17 cellular contexts compared by ENCODE assay signal in genomic region chr16:86569843-86570447, GRCh38. TPM values are rescaled to one million over a fixed set of nuclear protein-coding genes. Genes with fewer than 3 reads are reported as not detected.
DNase-seq lines count a peak whose midpoint lies in the region; ATAC-seq and TF ChIP-seq lines count a peak whose summit lies in the region.
"Had no signal": no experiment of that assay in that cellular context is flagged by ENCODE, and none has a peak within 500 bp of the region (broad histone marks: within the 10 kb centered on the region; RNA-seq: fewer than 3 reads in every experiment).

No MANE protein-coding gene starts in this region.

- peaks cover 16% of the 10 kb centered on the region; the same call in 1 of the 2 replicates for H4K20me1 ChIP-seq in SK-N-SH (ENCODE audit: insufficient read depth)

- in situ Hi-C loops in astrocyte of the cerebellum (cut with HindIII; ENCODE audit: low sequenced_read_pairs): loop anchor here (25.0 kb wide), 2 partner anchors 467 to 692 kb away; no protein-coding TSS in a partner anchor

- peaks cover 0 to 21% of the 10 kb centered on the region in 2 experiments for H3K36me3 ChIP-seq in SK-N-SH (replicated peaks in 1 of 2; ENCODE audit: control insufficient read depth in 1 of 2, insufficient read depth in 2 of 2, low read length in 1 of 2)
- peaks cover 64% of the 10 kb centered on the region for H3K36me3 ChIP-seq in skeletal muscle satellite cell (ENCODE audit: insufficient read depth, low read length)
- H3K36me3 ChIP-seq: colonic mucosa had no signal

- no peak for ATAC-seq in SK-N-SH treated with all-trans-retinoic acid at 6 μM for 48 hours
- ATAC-seq: stimulated activated naive CD8-positive, alpha-beta T cell treated with anti-CD3 and anti-CD28 coated beads, Interleukin-15, Interleukin-2, amounts not matched to agents 100 U/mL and 50 U/mL, for 24 hours; T-cell had no signal

- H3F3A ChIP-seq in SK-N-SH (replicated peaks; ENCODE audit: insufficient read depth): peaks cover 25% of the 10 kb centered on the region

- peak overlapping the region in 1 of 2 experiments; percentile 65; a peak in 2 of 4 replicates for H3K27ac ChIP-seq in SK-N-SH (ENCODE audit: low read depth in 2 of 2, low read length in 1 of 2)
- H3K27ac ChIP-seq: 22Rv1, colonic mucosa, PC-9 had no signal

- DNase-seq in SK-N-SH (no peak), astrocyte of the cerebellum (ENCODE audit: low read depth) (no peak), fibroblast of the aortic adventitia (ENCODE audit: low read depth) (no peak), GF-D8 (lab: John Stamatoyannopoulos, UW) (no peak), DMS153 treated with DMSO at 0.1 percent for 48 hours (lab: John Stamatoyannopoulos, UW; ENCODE audit: unreplicated experiment) (no peak), activated T-cell treated with anti-CD3 and anti-CD28 coated beads for 4 hours (no peak)
- DNase-seq: activated CD4-positive, CD25-positive, alpha-beta regulatory T cell; colonic mucosa; foreskin melanocyte; PC-9; stimulated activated naive CD8-positive, alpha-beta T cell treated with anti-CD3 and anti-CD28 coated beads, Interleukin-15, Interleukin-2, amounts not matched to agents 100 U/mL and 50 U/mL, for 24 hours; T-cell had no signal

- POLR2A ChIA-PET in SK-N-SH (lab: Yijun Ruan, JAX): no interaction called here

- TF ChIP-seq CTCF in SK-N-SH (IDR thresholded peaks at IDR 0.05) (no peak), astrocyte of the cerebellum (IDR thresholded peaks at IDR 0.05; ENCODE audit: low read depth, low read length, missing control alignments) (no peak), fibroblast of the aortic adventitia (IDR thresholded peaks at IDR 0.05; ENCODE audit: insufficient read depth, low read length) (no peak)

- WGBS in SK-N-SH (ENCODE audit: low lambda C conversion rate): 31% methylated on average over 12 of the region's 12 CpGs

- no peaks in the 10 kb centered on the region for H3K9me3 ChIP-seq in SK-N-SH
- H3K9me3 ChIP-seq in skeletal muscle satellite cell (replicated peaks; ENCODE audit: low read length): no peaks in the 10 kb centered on the region
- H3K9me3 ChIP-seq: colonic mucosa had no signal

- TF ChIP-seq RAD21 in SK-N-SH (IDR thresholded peaks at IDR 0.05; ENCODE audit: low read length): no peak

- H3K9ac ChIP-seq in SK-N-SH (peak overlapping the region; percentile 93), skeletal muscle satellite cell (ENCODE audit: low read depth, low read length) (peak overlapping the region; percentile 98)

- CTCF ChIA-PET in SK-N-SH (lab: Yijun Ruan, JAX): interaction anchor here (0.7 to 1.7 kb wide), 3 partner anchors 12 to 709 kb away, joined by 4 to 5 read pairs (median 4); no protein-coding TSS in a partner anchor

- H3K4me2 ChIP-seq in SK-N-SH (peak overlapping the region; percentile 77), skeletal muscle satellite cell (ENCODE audit: low read length) (peak overlapping the region; percentile 90)
- H3K4me2 ChIP-seq: PC-9 had no signal

- H3K79me2 ChIP-seq in SK-N-SH (ENCODE audit: insufficient read depth): peaks cover 82% of the 10 kb centered on the region

- H3K4me1 ChIP-seq in SK-N-SH (ENCODE audit: control insufficient read depth in 1 of 2, insufficient read depth in 2 of 2, low read depth in 1 of 2, low read length in 1 of 2) (peaks cover 0 to 23% of the 10 kb centered on the region in 2 experiments; a peak in 2 of 4 replicates), skeletal muscle satellite cell (ENCODE audit: control insufficient read depth, insufficient read depth, low read length) (peaks cover 52% of the 10 kb centered on the region)
- H3K4me1 ChIP-seq: colonic mucosa had no signal

- H3K27me3 ChIP-seq in SK-N-SH (ENCODE audit: insufficient read depth) (peaks cover 8% of the 10 kb centered on the region; the same call in 1 of the 2 replicates), skeletal muscle satellite cell (ENCODE audit: control insufficient read depth, insufficient read depth, low read length) (no peaks in the 10 kb centered on the region)

- no peak overlapping the region for H2AFZ ChIP-seq in SK-N-SH (ENCODE audit: low read depth)
- H2AFZ ChIP-seq: PC-9 had no signal

- H3K9me2 ChIP-seq in SK-N-SH: no peaks in the 10 kb centered on the region

- no peak for TF ChIP-seq EP300 in SK-N-SH (IDR thresholded peaks at IDR 0.05; ENCODE audit: borderline replicate concordance in 1 of 2, low read depth in 1 of 2, low read length in 1 of 2)

- peak overlapping the region in 1 of 2 experiments; percentile 93; a peak in 3 of 4 replicates for H3K4me3 ChIP-seq in SK-N-SH (ENCODE audit: low read depth in 2 of 2, low read length in 1 of 2)
- H3K4me3 ChIP-seq in astrocyte of the cerebellum (ENCODE audit: low read depth, low read length): peak overlapping the region; percentile 74
- peak overlapping the region; percentile 85 for H3K4me3 ChIP-seq in fibroblast of the aortic adventitia (ENCODE audit: low read depth, low read length)
- peak overlapping the region; percentile 90 for H3K4me3 ChIP-seq in skeletal muscle satellite cell (ENCODE audit: low read length)
- H3K4me3 ChIP-seq: colonic mucosa, PC-9 had no signal

TF ChIP-seq in SK-N-SH, 30 proteins besides CTCF, POLR2A, EP300 and RAD21 (continues in another document):
- TF ChIP-seq ELF1 (IDR thresholded peaks at IDR 0.05) (no peak), NRF1 (IDR thresholded peaks at IDR 0.05; ENCODE audit: low read depth, low read length) (no peak), FOSL2 (IDR thresholded peaks at IDR 0.05; ENCODE audit: borderline replicate concordance, low read depth) (no peak), MAX (IDR thresholded peaks at IDR 0.05; ENCODE audit: low read depth) (no peak), USF2 (IDR thresholded peaks at IDR 0.05; ENCODE audit: borderline replicate concordance, low read depth, low read length) (no peak), TEAD4 (IDR thresholded peaks at IDR 0.05; ENCODE audit: borderline replicate concordance, insufficient read depth) (no peak), NFIC (IDR thresholded peaks at IDR 0.05; ENCODE audit: borderline replicate concordance) (no peak), FOXJ3 (CRISPR knock-in tag; IDR thresholded peaks at IDR 0.05) (no peak), RFX5 (IDR thresholded peaks at IDR 0.05; ENCODE audit: low read length) (no peak)

TF ChIP-seq in SK-N-SH treated with all-trans-retinoic acid at 6 μM for 48 hours, 23 proteins besides CTCF, POLR2A, EP300 and RAD21:
- TF ChIP-seq CSDC2 (CRISPR knock-in tag; IDR thresholded peaks at IDR 0.05) (no peak), ZFP30 (CRISPR knock-in tag; IDR thresholded peaks at IDR 0.05) (no peak), PPARA (CRISPR knock-in tag; IDR thresholded peaks at IDR 0.05; ENCODE audit: borderline replicate concordance) (no peak), ZFP3 (CRISPR knock-in tag; IDR thresholded peaks at IDR 0.05) (no peak), CREB5 (CRISPR knock-in tag; IDR thresholded peaks at IDR 0.05; ENCODE audit: low read depth) (no peak), ZNF565 (CRISPR knock-in tag; conservative IDR thresholded peaks at IDR 0.05; ENCODE audit: low read depth) (no peak), OSR1 (CRISPR knock-in tag; IDR thresholded peaks at IDR 0.05) (no peak), ZNF8 (CRISPR knock-in tag; IDR thresholded peaks at IDR 0.05) (no peak), ZC3H10 (CRISPR knock-in tag; IDR thresholded peaks at IDR 0.05) (no peak), ESRRG (CRISPR knock-in tag; IDR thresholded peaks at IDR 0.05) (no peak), ISL1 (CRISPR knock-in tag; IDR thresholded peaks at IDR 0.05) (no peak), GLIS3 (CRISPR knock-in tag; IDR thresholded peaks at IDR 0.05) (no peak)

RNA-seq across cellular contexts. Expression of gene FOXC2, which starts 3.3 kb away (rescaled TPM):
- 0.37 and 1.3 TPM in 2 replicates for polyA plus RNA-seq in SK-N-SH (2012; rRNA removed)
- polyA plus RNA-seq in SK-N-SH (2012; cell fraction: cytosol; rRNA removed): 1.1 TPM in 2 replicates
- polyA plus RNA-seq in SK-N-SH (2012; cell fraction: nucleus; rRNA removed): 2.0 TPM in 2 replicates
- total RNA-seq in fibroblast of the aortic adventitia (ENCODE audit: low replicate concordance): 5.2 TPM in 1 of 2 replicates, not detected in the other
- 3.0 and 3.5 TPM in 2 replicates for total RNA-seq in skeletal muscle satellite cell (2012; rRNA removed)
- total RNA-seq: NCI-H460, PC-9, T-cell had no signal

RNA-seq across cellular contexts. Expression of gene FOXL1, which starts 8.4 kb away (rescaled TPM):
- 2.5 and 2.8 TPM in 2 replicates for polyA plus RNA-seq in SK-N-SH (2012; rRNA removed)
- 1.7 and 2.3 TPM in 2 replicates for polyA plus RNA-seq in SK-N-SH (2012; cell fraction: cytosol; rRNA removed)
- polyA plus RNA-seq in SK-N-SH (2012; cell fraction: nucleus; rRNA removed): 5.7 and 15.3 TPM in 2 replicates
- 0.90 and 5.8 TPM in 2 replicates for total RNA-seq in fibroblast of the aortic adventitia (ENCODE audit: low replicate concordance)
- total RNA-seq in skeletal muscle satellite cell (2012; rRNA removed): 23.1 and 24.9 TPM in 2 replicates
- total RNA-seq: PC-9, T-cell had no signal

RNA-seq across cellular contexts. Expression of gene MTHFSD, which starts 14.9 kb away (rescaled TPM):
- polyA plus RNA-seq in SK-N-SH (2012; rRNA removed): 15.6 and 18.7 TPM in 2 replicates
- 5.6 and 8.7 TPM in 2 replicates for polyA plus RNA-seq in SK-N-SH (2012; cell fraction: cytosol; rRNA removed)
- polyA plus RNA-seq in SK-N-SH (2012; cell fraction: nucleus; rRNA removed): 61.2 and 70.2 TPM in 2 replicates
- 5.7 and 15.9 TPM in 2 replicates for total RNA-seq in fibroblast of the aortic adventitia (ENCODE audit: low replicate concordance)
- 11.9 and 13.3 TPM in 2 replicates for total RNA-seq in skeletal muscle satellite cell (2012; rRNA removed)

RNA-seq across cellular contexts. Expression of gene FOXF1, which starts 59.6 kb away (rescaled TPM):
- polyA plus RNA-seq in SK-N-SH (2012; rRNA removed): 0.02 TPM in 1 of 2 replicates, not detected in the other
- 0.01 TPM in 1 of 2 replicates, not detected in the other for polyA plus RNA-seq in SK-N-SH (2012; cell fraction: cytosol; rRNA removed)
- 0.02 and 0.04 TPM in 2 replicates for polyA plus RNA-seq in SK-N-SH (2012; cell fraction: nucleus; rRNA removed)
- total RNA-seq in fibroblast of the aortic adventitia (ENCODE audit: low replicate concordance): 1.6 and 3.0 TPM in 2 replicates
- under 0.01 and 0.22 TPM in 2 replicates for total RNA-seq in skeletal muscle satellite cell (2012; rRNA removed)
- total RNA-seq: PC-9, renal cortical epithelial cell had no signal
